ENCODE assay signal across 29 cellular contexts in genomic region chr4:10527438-10527837, GRCh38.
"Had no signal": no experiment of that assay in that cellular context is flagged by ENCODE, and none has a peak within 500 bp of the region (broad histone marks: within the 10 kb centered on the region; RNA-seq: fewer than 3 reads in every experiment).

No MANE protein-coding gene starts in this region.

- H3K27ac ChIP-seq: colonic mucosa, esophagus squamous epithelium, gastrocnemius medialis, heart left ventricle, hepatocyte, left lung, ovary, psoas muscle, suprapubic skin, transverse colon, upper lobe of right lung, uterus had no signal

- H3K9me3 Mint-ChIP-seq: dendritic cell treated with granulocyte-macrophage colony-stimulating factor and Interleukin-4, amounts not matched to agents 40 ng/mL and 50 ng/mL, for 4 days; endodermal cell; naive thymus-derived CD8-positive, alpha-beta T cell; nephron progenitor cell; stimulated activated naive CD8-positive, alpha-beta T cell treated with anti-CD3 and anti-CD28 coated beads, Interleukin-15, amount 100 ng/mL, for 72 hours had no signal

- H3K27me3 ChIP-seq: colonic mucosa, esophagus squamous epithelium, gastrocnemius medialis, heart left ventricle, hepatocyte, left lung, ovary, suprapubic skin, transverse colon, upper lobe of right lung, uterus had no signal

- ATAC-seq: gastrocnemius medialis; heart left ventricle; left cardiac atrium; left lung; naive thymus-derived CD8-positive, alpha-beta T cell; psoas muscle; right cardiac atrium; stimulated activated naive CD8-positive, alpha-beta T cell treated with anti-CD3 and anti-CD28 coated beads, Interleukin-15, amount 100 ng/mL, for 72 hours; upper lobe of right lung had no signal

- H3K79me2 ChIP-seq: hepatocyte had no signal

- H3K4me2 ChIP-seq: hepatocyte had no signal

- H3K27ac Mint-ChIP-seq: dendritic cell treated with granulocyte-macrophage colony-stimulating factor and Interleukin-4, amounts not matched to agents 40 ng/mL and 50 ng/mL, for 4 days; endodermal cell; naive thymus-derived CD8-positive, alpha-beta T cell; nephron progenitor cell; stimulated activated naive CD8-positive, alpha-beta T cell treated with anti-CD3 and anti-CD28 coated beads, Interleukin-15, amount 100 ng/mL, for 72 hours had no signal

- H3K4me3 Mint-ChIP-seq: dendritic cell treated with granulocyte-macrophage colony-stimulating factor and Interleukin-4, amounts not matched to agents 40 ng/mL and 50 ng/mL, for 4 days; endodermal cell; naive thymus-derived CD8-positive, alpha-beta T cell; nephron progenitor cell; stimulated activated naive CD8-positive, alpha-beta T cell treated with anti-CD3 and anti-CD28 coated beads, Interleukin-15, amount 100 ng/mL, for 72 hours had no signal

- H3K4me3 ChIP-seq: colonic mucosa, esophagus squamous epithelium, gastrocnemius medialis, heart left ventricle, hepatocyte, left lung, ovary, psoas muscle, skin epidermis, suprapubic skin, transverse colon, upper lobe of right lung, uterus had no signal

- H3K36me3 ChIP-seq: esophagus squamous epithelium, gastrocnemius medialis, heart left ventricle, left lung, ovary, suprapubic skin, transverse colon, upper lobe of right lung, uterus had no signal

- H3K4me1 Mint-ChIP-seq: naive thymus-derived CD8-positive, alpha-beta T cell; stimulated activated naive CD8-positive, alpha-beta T cell treated with anti-CD3 and anti-CD28 coated beads, Interleukin-15, amount 100 ng/mL, for 72 hours had no signal

- DNase-seq: colonic mucosa; effector CD8-positive, alpha-beta T cell; endodermal cell; erythroblast; esophagus squamous epithelium; gastrocnemius medialis; heart left ventricle; left cardiac atrium; left lung; mesendoderm; naive thymus-derived CD8-positive, alpha-beta T cell; nephron progenitor cell; occipital lobe; ovary; posterior cingulate gyrus; psoas muscle; right cardiac atrium; stimulated activated CD4-positive, alpha-beta T cell treated with anti-CD3 and anti-CD28 coated beads, Interleukin-15, amount 100 ng/mL, for 24 hours; stimulated activated CD4-positive, alpha-beta T cell treated with anti-CD3 and anti-CD28 coated beads, Interleukin-4, amount 100 ng/mL, for 1 hour; stimulated activated CD8-positive, alpha-beta memory T cell treated with anti-CD3 and anti-CD28 coated beads, Interleukin-4, amount 100 ng/mL, for 48 hours; stimulated activated naive CD4-positive, alpha-beta T cell; stimulated activated naive CD8-positive, alpha-beta T cell treated with anti-CD3 and anti-CD28 coated beads, Interleukin-15, amount 100 ng/mL, for 72 hours; transverse colon; upper lobe of right lung; uterus had no signal

- H3K4me1 ChIP-seq: gastrocnemius medialis, left lung, psoas muscle, upper lobe of right lung, uterus had no signal

- H3K9me3 ChIP-seq: colonic mucosa, esophagus squamous epithelium, gastrocnemius medialis, heart left ventricle, left lung, ovary, psoas muscle, suprapubic skin, transverse colon, upper lobe of right lung, uterus had no signal

- H2AFZ ChIP-seq: hepatocyte had no signal

- H3K36me3 Mint-ChIP-seq: naive thymus-derived CD8-positive, alpha-beta T cell had no signal

- H3K27me3 Mint-ChIP-seq: stimulated activated naive CD8-positive, alpha-beta T cell treated with anti-CD3 and anti-CD28 coated beads, Interleukin-15, amount 100 ng/mL, for 72 hours had no signal
